ENCODE assay signal across 17 cellular contexts in genomic region chr19:19527674-19528625, GRCh38.
"Had no signal": no experiment of that assay in that cellular context is flagged by ENCODE, and none has a peak within 500 bp of the region (broad histone marks: within the 10 kb centered on the region; RNA-seq: fewer than 3 reads in every experiment).

No MANE protein-coding gene starts in this region.

- H3K27me3 Mint-ChIP-seq: activated naive CD4-positive, alpha-beta T cell treated with anti-CD3 and anti-CD28 coated beads, Interleukin-2, amount 10 ng/mL, durations not matched to agents 7 days and 5 days; naive B cell; T-helper 17 cell had no signal

- H3K36me3 Mint-ChIP-seq: naive B cell had no signal

- H3K27me3 ChIP-seq: esophagus squamous epithelium, gastroesophageal sphincter, transverse colon had no signal

- H3K9me3 ChIP-seq: esophagus squamous epithelium, gastroesophageal sphincter, lower lobe of right lung, transverse colon had no signal

- H3K27ac ChIP-seq: coronary artery, esophagus squamous epithelium, lower lobe of right lung, transverse colon had no signal

- ATAC-seq: lower lobe of right lung; sciatic nerve; stimulated activated effector memory CD8-positive, alpha-beta T cell treated with anti-CD3 and anti-CD28 coated beads, Interleukin-12 subunit alpha, Interleukin-12 subunit beta, amount 100 ng/mL, for 72 hours; T-helper 17 cell had no signal

- H3K4me3 ChIP-seq: lower lobe of right lung, transverse colon had no signal

- H3K4me3 Mint-ChIP-seq: activated naive CD4-positive, alpha-beta T cell treated with anti-CD3 and anti-CD28 coated beads, Interleukin-2, amount 10 ng/mL, durations not matched to agents 7 days and 5 days; endodermal cell; stimulated activated effector memory CD8-positive, alpha-beta T cell treated with anti-CD3 and anti-CD28 coated beads, Interleukin-12 subunit alpha, Interleukin-12 subunit beta, amount 100 ng/mL, for 72 hours; T-helper 17 cell had no signal

- DNase-seq: activated CD4-positive, alpha-beta T cell treated with anti-CD3 and anti-CD28 coated beads for 4 hours; activated CD4-positive, alpha-beta T cell treated with anti-CD3 and anti-CD28 coated beads, Interleukin-2, amount 50 U/mL, for 48 hours; activated CD4-positive, CD25-positive, alpha-beta regulatory T cell; activated effector memory CD4-positive, alpha-beta T cell treated with anti-CD3 and anti-CD28 coated beads, Interleukin-2, amount 50 U/mL, for 16 hours; activated naive CD4-positive, alpha-beta T cell treated with anti-CD3 and anti-CD28 coated beads, Interleukin-2, amount 10 ng/mL, durations not matched to agents 7 days and 5 days; esophagus squamous epithelium; lower lobe of right lung; naive B cell; small intestine; stimulated activated CD4-positive, alpha-beta T cell treated with anti-CD3 and anti-CD28 coated beads, Interleukin-2, amount 100 ng/mL, for 24 hours; T-helper 17 cell; transverse colon had no signal

- H3K27ac Mint-ChIP-seq: activated naive CD4-positive, alpha-beta T cell treated with anti-CD3 and anti-CD28 coated beads, Interleukin-2, amount 10 ng/mL, durations not matched to agents 7 days and 5 days; endodermal cell; T-helper 17 cell had no signal

- H3K9me3 Mint-ChIP-seq: activated naive CD4-positive, alpha-beta T cell treated with anti-CD3 and anti-CD28 coated beads, Interleukin-2, amount 10 ng/mL, durations not matched to agents 7 days and 5 days; endodermal cell; naive B cell; stimulated activated effector memory CD8-positive, alpha-beta T cell treated with anti-CD3 and anti-CD28 coated beads, Interleukin-12 subunit alpha, Interleukin-12 subunit beta, amount 100 ng/mL, for 72 hours had no signal
